ENCODE assay signal across 1 cellular context in genomic region chr16:56357765-56358322, GRCh38.
A peak's percentile ranks its signal among the peaks of the same experiment; 100 is the strongest.
TF ChIP-seq lines count a peak whose summit lies in the region.

No MANE protein-coding gene starts in this region.

TF ChIP-seq in HepG2, 621 proteins besides CTCF, POLR2A, EP300 and RAD21 (continued from another document and continues in another):
- TF ChIP-seq AKNA (CRISPR knock-in tag; IDR thresholded peaks at IDR 0.05; ENCODE audit: borderline replicate concordance) = no peak
- TF ChIP-seq ZFP82 (CRISPR knock-in tag; IDR thresholded peaks at IDR 0.05; ENCODE audit: borderline replicate concordance) = no peak
- TF ChIP-seq CREB1 (IDR thresholded peaks at IDR 0.05) = no peak
- no peak for TF ChIP-seq CREB1 (CRISPR knock-in tag; IDR thresholded peaks at IDR 0.05)
- TF ChIP-seq ZIK1 (CRISPR knock-in tag; IDR thresholded peaks at IDR 0.05; ENCODE audit: borderline replicate concordance, low read depth) = peak; percentile 54; the same call in 1 of the 2 replicates
- TF ChIP-seq ZNF256 (CRISPR knock-in tag; conservative IDR thresholded peaks at IDR 0.05) = no peak
- TF ChIP-seq ZNF383 (CRISPR knock-in tag; IDR thresholded peaks at IDR 0.05; ENCODE audit: borderline replicate concordance) = no peak
- TF ChIP-seq SYNCRIP (IDR thresholded peaks at IDR 0.05; ENCODE audit: insufficient read depth, low read depth, low read length) = no peak
- no peak for TF ChIP-seq GLI4 (CRISPR knock-in tag; IDR thresholded peaks at IDR 0.05; ENCODE audit: borderline replicate concordance)
- TF ChIP-seq ZNF296 (CRISPR knock-in tag; conservative IDR thresholded peaks at IDR 0.05) = no peak
- no peak for TF ChIP-seq CHD2 (IDR thresholded peaks at IDR 0.05; ENCODE audit: low read depth, low read length)
- TF ChIP-seq ZFYVE20 (CRISPR knock-in tag; IDR thresholded peaks at IDR 0.05; ENCODE audit: borderline replicate concordance, low read depth) = no peak
- TF ChIP-seq CSRNP1 (CRISPR knock-in tag; IDR thresholded peaks at IDR 0.05) = no peak
- no peak for TF ChIP-seq NFYB (CRISPR knock-in tag; IDR thresholded peaks at IDR 0.05)
- TF ChIP-seq SATB2 (CRISPR knock-in tag; IDR thresholded peaks at IDR 0.05) = no peak
- peak; percentile 39; the same call in 1 of the 2 replicates for TF ChIP-seq POLR2AphosphoS5 (IDR thresholded peaks at IDR 0.05; ENCODE audit: low read depth, low read length)
- TF ChIP-seq MBNL3 (CRISPR knock-in tag; conservative IDR thresholded peaks at IDR 0.05) = no peak
- no peak for TF ChIP-seq PBX2 (CRISPR knock-in tag; IDR thresholded peaks at IDR 0.05)
- TF ChIP-seq ZNF230 (CRISPR knock-in tag; IDR thresholded peaks at IDR 0.05) = no peak
- no peak for TF ChIP-seq FOXK1 (CRISPR knock-in tag; IDR thresholded peaks at IDR 0.05; ENCODE audit: borderline replicate concordance, low read depth)
- TF ChIP-seq ZNF572 (CRISPR knock-in tag; IDR thresholded peaks at IDR 0.05) = peak; percentile 98
- 0 out of 2 replicates have a peak, but pooled peaks have one; percentile 39 for TF ChIP-seq CEBPG (CRISPR knock-in tag; IDR thresholded peaks at IDR 0.05)
- 0 out of 2 replicates have a peak, but pooled peaks have one; percentile 62 for TF ChIP-seq ZNF280D (CRISPR knock-in tag; IDR thresholded peaks at IDR 0.05)
- 0 out of 2 replicates have a peak, but pooled peaks have one; percentile 36 for TF ChIP-seq ZNF414 (CRISPR knock-in tag; IDR thresholded peaks at IDR 0.05)
- 0 out of 2 replicates have a peak, but pooled peaks have one; percentile 24 for TF ChIP-seq HNF4A (CRISPR knock-in tag; IDR thresholded peaks at IDR 0.05)
- peak; percentile 40; the same call in 1 of the 2 replicates for TF ChIP-seq KLF11 (CRISPR knock-in tag; IDR thresholded peaks at IDR 0.05)
- no peak for TF ChIP-seq GFI1 (CRISPR knock-in tag; IDR thresholded peaks at IDR 0.05; ENCODE audit: borderline replicate concordance)
- peak; percentile 87; the same call in 1 of the 2 replicates for TF ChIP-seq ZNF556 (CRISPR knock-in tag; IDR thresholded peaks at IDR 0.05; ENCODE audit: borderline replicate concordance)
- TF ChIP-seq ZNF225 (CRISPR knock-in tag; IDR thresholded peaks at IDR 0.05) = no peak
- TF ChIP-seq RERE (CRISPR knock-in tag; IDR thresholded peaks at IDR 0.05; ENCODE audit: low read depth) = no peak
- TF ChIP-seq ZNF878 (CRISPR knock-in tag; IDR thresholded peaks at IDR 0.05) = no peak
- no peak for TF ChIP-seq ZHX1 (CRISPR knock-in tag; IDR thresholded peaks at IDR 0.05; ENCODE audit: low read depth)
- peak; percentile 73; the same call in 1 of the 2 replicates for TF ChIP-seq ZNF772 (CRISPR knock-in tag; IDR thresholded peaks at IDR 0.05)
- TF ChIP-seq EED (CRISPR knock-in tag; IDR thresholded peaks at IDR 0.05) = no peak
- TF ChIP-seq SRSF9 (IDR thresholded peaks at IDR 0.05; ENCODE audit: borderline replicate concordance, insufficient read depth, low read depth, low read length, poor library complexity, severe bottlenecking) = no peak
- TF ChIP-seq BRD4 (CRISPR knock-in tag; IDR thresholded peaks at IDR 0.05) = peak; percentile 54; the same call in 1 of the 2 replicates
- peak; percentile 67; the same call in 1 of the 2 replicates for TF ChIP-seq ZZZ3 (CRISPR knock-in tag; IDR thresholded peaks at IDR 0.05; ENCODE audit: borderline replicate concordance)
- TF ChIP-seq ZNF883 (CRISPR knock-in tag; IDR thresholded peaks at IDR 0.05; ENCODE audit: not compliant biosample characterization) = peak; percentile 50
- 0 out of 2 replicates have a peak, but pooled peaks have one; percentile 41 for TF ChIP-seq ISL2 (CRISPR knock-in tag; IDR thresholded peaks at IDR 0.05)
- no peak for TF ChIP-seq EEA1 (CRISPR knock-in tag; IDR thresholded peaks at IDR 0.05; ENCODE audit: borderline replicate concordance)
- no peak for TF ChIP-seq CREM (IDR thresholded peaks at IDR 0.05)
- TF ChIP-seq CREM (CRISPR knock-in tag; IDR thresholded peaks at IDR 0.05) = no peak
- TF ChIP-seq HNF4G (IDR thresholded peaks at IDR 0.05; ENCODE audit: borderline replicate concordance, low read depth, low read length) = no peak
- TF ChIP-seq HNF4G (CRISPR knock-in tag; IDR thresholded peaks at IDR 0.05; ENCODE audit: borderline replicate concordance, low read depth) = no peak
